ENCODE assay signal across 18 cellular contexts in genomic region chr2:122927710-122928249, GRCh38.
DNase-seq lines count a peak whose midpoint lies in the region; ATAC-seq and TF ChIP-seq lines count a peak whose summit lies in the region.
"Had no signal": no experiment of that assay in that cellular context is flagged by ENCODE, and none has a peak within 500 bp of the region (broad histone marks: within the 10 kb centered on the region; RNA-seq: fewer than 3 reads in every experiment).

No MANE protein-coding gene starts in this region.

- H4K20me1 ChIP-seq in neural cell (ENCODE audit: insufficient read depth) = no peaks in the 10 kb centered on the region
- H4K20me1 ChIP-seq: BLaER1 had no signal

- H3K27me3 Mint-ChIP-seq in activated CD4-positive, alpha-beta T cell treated with anti-CD3 and anti-CD28 coated beads, Interleukin-2, amount 10 ng/mL, durations not matched to agents 7 days and 5 days = no peaks in the 10 kb centered on the region

- H3F3A ChIP-seq in neural cell (ENCODE audit: insufficient read depth, low read length, poor library complexity, severe bottlenecking) = no peaks in the 10 kb centered on the region

- no peaks in the 10 kb centered on the region for H3K4me1 Mint-ChIP-seq in activated CD4-positive, alpha-beta T cell treated with anti-CD3 and anti-CD28 coated beads, Interleukin-2, amount 10 ng/mL, durations not matched to agents 7 days and 5 days

- peaks cover 26% of the 10 kb centered on the region for H3K9me3 Mint-ChIP-seq in activated CD4-positive, alpha-beta T cell treated with anti-CD3 and anti-CD28 coated beads, Interleukin-2, amount 10 ng/mL, durations not matched to agents 7 days and 5 days

- TF ChIP-seq EP300 in neural cell (conservative IDR thresholded peaks at IDR 0.05; ENCODE audit: poor library complexity, severe bottlenecking) = no peak

- POLR2A ChIA-PET in activated CD4-positive, alpha-beta T cell treated with anti-CD3 and anti-CD28 coated beads, Interleukin-2, amount 10 ng/mL, durations not matched to agents 7 days and 5 days (lab: Charles Lee) = no interaction called here

- H3K27me3 ChIP-seq in NT2/D1 (ENCODE audit: insufficient read depth, insufficient read length) (no peaks in the 10 kb centered on the region), neural cell (ENCODE audit: insufficient read depth, low read depth, low read length) (no peaks in the 10 kb centered on the region)
- H3K27me3 ChIP-seq: BLaER1 had no signal

- H3K36me3 Mint-ChIP-seq in activated CD4-positive, alpha-beta T cell treated with anti-CD3 and anti-CD28 coated beads, Interleukin-2, amount 10 ng/mL, durations not matched to agents 7 days and 5 days (ENCODE audit: low read depth) = no peaks in the 10 kb centered on the region

- no peaks in the 10 kb centered on the region for H3K9me2 ChIP-seq in neural cell (ENCODE audit: insufficient read depth, low read length)
- H3K9me2 ChIP-seq: SK-N-SH had no signal

- CTCF ChIA-PET in activated CD4-positive, alpha-beta T cell treated with anti-CD3 and anti-CD28 coated beads, Interleukin-2, amount 10 ng/mL, durations not matched to agents 7 days and 5 days (lab: Charles Lee) = no interaction called here

- H3K36me3 ChIP-seq in NT2/D1 (ENCODE audit: insufficient read depth, insufficient read length, low read length) = no peaks in the 10 kb centered on the region
- H3K36me3 ChIP-seq in neural cell (ENCODE audit: insufficient read depth, low read length) = no peaks in the 10 kb centered on the region
- H3K36me3 ChIP-seq: BLaER1 had no signal

- H3K27ac Mint-ChIP-seq in activated CD4-positive, alpha-beta T cell treated with anti-CD3 and anti-CD28 coated beads, Interleukin-2, amount 10 ng/mL, durations not matched to agents 7 days and 5 days = no peak overlapping the region
- H3K27ac Mint-ChIP-seq: CD8-positive, alpha-beta T cell had no signal

- H3K4me3 ChIP-seq in NT2/D1 (ENCODE audit: insufficient read length, low read depth) (no peak overlapping the region), neural cell (ENCODE audit: low read length) (no peak overlapping the region)
- H3K4me3 ChIP-seq: BLaER1 had no signal

- H3K9ac ChIP-seq in NT2/D1 (ENCODE audit: insufficient read length, low read depth) (no peak overlapping the region), neural cell (ENCODE audit: low read length) (no peak overlapping the region)
- H3K9ac ChIP-seq: BLaER1, SK-N-SH had no signal

- H3K4me1 ChIP-seq in NT2/D1 (ENCODE audit: insufficient read depth, insufficient read length) = no peaks in the 10 kb centered on the region
- H3K4me1 ChIP-seq: BLaER1 had no signal

- no peak for TF ChIP-seq RAD21 in neural cell (conservative IDR thresholded peaks at IDR 0.05)

- H3K79me2 ChIP-seq in neural cell (replicated peaks; ENCODE audit: insufficient read depth, low read length) = no peaks in the 10 kb centered on the region

- DNase-seq in ELF-1 (ENCODE audit: low read depth, low spot score) (peak; percentile 23), NT2/D1 (ENCODE audit: low read depth, low spot score) (peak; percentile 58), iPS DF 19.7 (ENCODE audit: low read depth, low spot score) (peak; percentile 56), C1 segment of cervical spinal cord (lab: John Stamatoyannopoulos, UW) (no peak), NCI-H524 (lab: John Stamatoyannopoulos, UW) (no peak)
- DNase-seq in activated CD4-positive, alpha-beta T cell treated with anti-CD3 and anti-CD28 coated beads, Interleukin-2, amount 10 ng/mL, durations not matched to agents 7 days and 5 days = no peak
- DNase-seq: Calu3; CD8-positive, alpha-beta T cell; DMS53; EL; MM.1S; NCI-H1436 treated with DMSO at 0.1 percent for 48 hours; NCI-H748 treated with DMSO at 0.1 percent for 48 hours; SHP77; SK-N-SH had no signal

- no peak for TF ChIP-seq CTCF in neural cell (IDR thresholded peaks at IDR 0.05; ENCODE audit: poor library complexity, severe bottlenecking)

- peaks cover 36% of the 10 kb centered on the region for H3K9me3 ChIP-seq in NT2/D1 (ENCODE audit: insufficient read depth, low read length)
- H3K9me3 ChIP-seq in neural cell (ENCODE audit: low read length) = peaks cover 2% of the 10 kb centered on the region
- H3K9me3 ChIP-seq: SK-N-SH had no signal

- ATAC-seq in HG03280 (IDR thresholded peaks at IDR 0.05; ENCODE audit: unreplicated experiment) = no peak
- ATAC-seq: CD8-positive, alpha-beta T cell had no signal

- no peak overlapping the region for H2AFZ ChIP-seq in neural cell (ENCODE audit: low read depth, low read length)

- no peak overlapping the region for H3K4me2 ChIP-seq in neural cell (ENCODE audit: low read length)
- H3K4me2 ChIP-seq: BLaER1, SK-N-SH had no signal

- H3K27ac ChIP-seq in neural cell (ENCODE audit: low read length) = peak overlapping the region; percentile 61
- H3K27ac ChIP-seq: BLaER1 had no signal

- no peak overlapping the region for H3K4me3 Mint-ChIP-seq in activated CD4-positive, alpha-beta T cell treated with anti-CD3 and anti-CD28 coated beads, Interleukin-2, amount 10 ng/mL, durations not matched to agents 7 days and 5 days
- H3K4me3 Mint-ChIP-seq: CD8-positive, alpha-beta T cell had no signal

TF ChIP-seq in neural cell, 6 proteins besides CTCF, POLR2A, EP300 and RAD21:
- TF ChIP-seq MXI1 (conservative IDR thresholded peaks at IDR 0.05; ENCODE audit: poor library complexity, severe bottlenecking) (no peak), SMC3 (conservative IDR thresholded peaks at IDR 0.05; ENCODE audit: poor library complexity) (no peak), TAF1 (IDR thresholded peaks at IDR 0.05; ENCODE audit: low read depth) (no peak), POLR2AphosphoS5 (IDR thresholded peaks at IDR 0.05) (no peak), REST (IDR thresholded peaks at IDR 0.05; ENCODE audit: borderline replicate concordance) (no peak), EZH2 (IDR thresholded peaks at IDR 0.05; ENCODE audit: borderline replicate concordance, insufficient read depth, low read length, poor library complexity, severe bottlenecking) (no peak)

Comparison
In these comparisons a context has a peak if more than half of its experiments do, and no peak if none do; other contexts are left out.
1. DNase-seq: peak in ELF-1 (single experiment), NT2/D1 (single experiment) and iPS DF 19.7 (single experiment); none in C1 segment of cervical spinal cord (0 of 14), activated CD4-positive, alpha-beta T cell treated with anti-CD3 and anti-CD28 coated beads, Interleukin-2, amount 10 ng/mL, durations not matched to agents 7 days and 5 days (single experiment) and NCI-H524 (0 of 2).